ENCODE assay signal across 1 cellular context in the genomic region with DNA sequence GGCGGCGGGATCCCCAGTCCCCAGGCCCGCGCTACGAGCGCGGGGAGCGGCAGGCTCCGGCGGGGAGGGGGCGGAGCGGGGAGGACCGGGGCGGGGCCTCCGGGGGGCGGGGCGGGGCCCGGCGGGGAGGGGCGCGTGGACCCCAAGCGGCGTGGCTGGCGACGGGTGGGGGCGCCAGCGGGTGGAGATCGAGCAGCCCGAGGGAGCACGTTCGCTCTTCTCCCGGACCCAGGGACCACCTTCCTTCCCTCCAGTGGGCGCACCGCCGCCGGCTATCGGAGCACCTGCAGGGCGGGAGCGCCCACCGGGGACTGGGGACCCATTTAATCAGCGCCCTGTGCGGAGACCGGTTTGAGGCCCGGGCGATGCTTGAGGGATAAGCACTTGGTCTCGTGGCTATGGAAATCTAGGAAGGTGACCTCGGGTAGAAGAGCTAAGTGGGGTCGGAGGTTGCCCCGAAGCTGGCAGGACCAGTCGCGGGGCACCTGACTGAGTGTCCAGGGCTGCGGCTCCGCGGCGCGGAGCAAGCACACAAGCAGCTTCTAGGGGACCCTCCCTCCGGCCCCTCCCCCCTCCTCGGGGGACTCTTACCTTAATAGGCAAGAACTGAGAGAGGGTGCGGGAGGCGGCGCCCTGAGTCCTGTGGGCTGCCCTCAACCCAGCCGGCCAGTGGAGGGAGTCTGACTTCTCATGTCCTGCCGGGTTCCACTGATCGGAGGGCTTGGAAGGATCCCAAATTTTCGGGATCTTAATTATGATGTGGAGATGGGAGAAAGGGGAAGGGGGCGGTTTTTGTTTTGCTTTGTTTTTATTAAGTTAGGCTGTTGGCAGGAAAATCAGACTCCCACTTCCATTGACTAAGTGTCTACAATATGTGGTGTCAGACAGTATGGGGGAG.
TF ChIP-seq lines count a peak whose summit lies in the region.

A gene (minus strand): TSS at position 61 of the 898 bp plus-strand sequence. CDS start 71 bp downstream, outside the sequence.

TF ChIP-seq in HCT116, 20 proteins besides CTCF, POLR2A, EP300 and RAD21 (continued from another document):
- TF ChIP-seq, protein P1, sequence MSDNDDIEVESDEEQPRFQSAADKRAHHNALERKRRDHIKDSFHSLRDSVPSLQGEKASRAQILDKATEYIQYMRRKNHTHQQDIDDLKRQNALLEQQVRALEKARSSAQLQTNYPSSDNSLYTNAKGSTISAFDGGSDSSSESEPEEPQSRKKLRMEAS (IDR thresholded peaks at IDR 0.05), result no peak
- TF ChIP-seq ZNF274 (IDR thresholded peaks at IDR 0.05; ENCODE audit: low read depth, low read length), result no peak
